ENCODE assay signal across 8 cellular contexts in the genomic region with DNA sequence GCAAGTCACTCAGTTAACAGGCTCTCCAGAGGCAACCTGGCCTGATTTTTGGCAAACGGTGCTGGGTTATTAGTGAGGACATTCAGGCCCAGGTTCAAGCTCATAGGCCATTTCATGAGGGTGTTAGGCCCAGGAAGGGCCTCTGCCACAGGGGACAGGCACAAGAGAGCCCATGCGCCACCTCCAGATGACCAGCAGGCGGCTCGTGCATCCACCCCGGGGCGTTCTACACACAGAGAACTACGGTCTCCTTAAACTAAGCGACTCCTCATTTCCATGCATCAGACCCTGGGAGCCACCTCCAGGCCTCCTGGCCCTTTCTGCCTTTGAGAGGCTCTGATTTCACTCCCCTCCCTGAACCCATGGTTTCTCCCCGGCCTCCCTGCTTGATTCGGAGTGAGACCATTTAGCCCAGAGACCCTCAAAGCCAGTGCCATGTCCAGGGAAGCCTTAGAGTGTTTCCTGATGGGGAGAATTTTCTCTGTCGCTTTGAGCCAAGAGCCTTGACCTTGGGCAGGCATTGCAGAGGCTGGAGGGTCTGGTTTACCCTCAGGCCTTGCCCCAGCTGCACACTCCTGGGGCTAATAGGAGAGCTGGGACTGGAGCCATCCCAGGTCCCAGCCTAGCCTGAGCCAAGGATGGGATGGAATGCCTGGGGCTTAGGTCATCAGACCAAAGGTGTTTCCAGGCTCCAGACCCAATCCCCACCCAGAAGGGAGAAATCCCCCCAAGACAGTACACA.
DNase-seq lines count a peak whose midpoint lies in the region; ATAC-seq and TF ChIP-seq lines count a peak whose summit lies in the region.

No MANE protein-coding gene starts in this region.

- no peak overlapping the region for H3K4me3 Mint-ChIP-seq in endothelial cell (ENCODE audit: unreplicated experiment)
- H3K4me3 Mint-ChIP-seq in stimulated activated naive B cell treated with anti-CD40 and anti-IgM and Interleukin-4, amounts not matched to agents 10 μg/mL and 1 μg/mL and 100 μg/mL, for 72 hours = no peak overlapping the region

- H3K36me3 Mint-ChIP-seq in endothelial cell (ENCODE audit: low read depth, unreplicated experiment) = no peaks in the 10 kb centered on the region
- H3K36me3 Mint-ChIP-seq in stimulated activated naive B cell treated with anti-CD40 and anti-IgM and Interleukin-4, amounts not matched to agents 10 μg/mL and 1 μg/mL and 100 μg/mL, for 72 hours = no peaks in the 10 kb centered on the region

- H3K27me3 Mint-ChIP-seq in endothelial cell (ENCODE audit: unreplicated experiment) = peaks cover 5% of the 10 kb centered on the region
- H3K27me3 Mint-ChIP-seq in stimulated activated naive B cell treated with anti-CD40 and anti-IgM and Interleukin-4, amounts not matched to agents 10 μg/mL and 1 μg/mL and 100 μg/mL, for 72 hours = peaks cover 3 to 8% of the 10 kb centered on the region in 2 donors

- H3K9me3 ChIP-seq in MG63 = no peaks in the 10 kb centered on the region

- no peak overlapping the region for H3K27ac Mint-ChIP-seq in endothelial cell (ENCODE audit: unreplicated experiment)
- no peak overlapping the region for H3K27ac Mint-ChIP-seq in stimulated activated naive B cell treated with anti-CD40 and anti-IgM and Interleukin-4, amounts not matched to agents 10 μg/mL and 1 μg/mL and 100 μg/mL, for 72 hours

- H3K4me1 Mint-ChIP-seq in endothelial cell (ENCODE audit: unreplicated experiment) = no peaks in the 10 kb centered on the region
- no peaks in the 10 kb centered on the region for H3K4me1 Mint-ChIP-seq in stimulated activated naive B cell treated with anti-CD40 and anti-IgM and Interleukin-4, amounts not matched to agents 10 μg/mL and 1 μg/mL and 100 μg/mL, for 72 hours

- TF ChIP-seq CTCF in endothelial cell (IDR thresholded peaks at IDR 0.05; ENCODE audit: unreplicated experiment) = peak; percentile 69

- H3K4me3 ChIP-seq in MG63 = no peak overlapping the region

- peak; percentile 34 to 42 for ATAC-seq in stimulated activated naive B cell treated with anti-CD40 and anti-IgM and Interleukin-4, amounts not matched to agents 10 μg/mL and 1 μg/mL and 100 μg/mL, for 72 hours (replicated peaks)
- ATAC-seq in GM19467 (IDR thresholded peaks at IDR 0.05; ENCODE audit: unreplicated experiment) (no peak), HG03097 (IDR thresholded peaks at IDR 0.05; ENCODE audit: low FRiP score, unreplicated experiment) (no peak)

- H3K36me3 ChIP-seq in MG63 = no peaks in the 10 kb centered on the region

- H3K9me3 Mint-ChIP-seq in endothelial cell (ENCODE audit: unreplicated experiment) = no peaks in the 10 kb centered on the region
- H3K9me3 Mint-ChIP-seq in stimulated activated naive B cell treated with anti-CD40 and anti-IgM and Interleukin-4, amounts not matched to agents 10 μg/mL and 1 μg/mL and 100 μg/mL, for 72 hours = no peaks in the 10 kb centered on the region

- no peaks in the 10 kb centered on the region for H3K27me3 ChIP-seq in MG63

- DNase-seq in activated CD4-positive, alpha-beta T cell treated with anti-CD3 and anti-CD28 coated beads for 48 hours = peak; percentile 14
- DNase-seq in activated CD4-positive, alpha-beta T cell treated with anti-CD3 and anti-CD28 coated beads, Interleukin-2, amount 50 U/mL, for 4 hours = no peak
- DNase-seq in MG63 (peak; percentile 12), endothelial cell (ENCODE audit: low spot score) (peak; percentile 61), middle frontal gyrus (ENCODE audit: extremely low spot score, low spot score) (no peak)
- no peak for DNase-seq in stimulated activated naive B cell treated with anti-CD40 and anti-IgM and Interleukin-4, amounts not matched to agents 10 μg/mL and 1 μg/mL and 100 μg/mL, for 72 hours

Comparison
In these comparisons a context has a peak if more than half of its experiments do, and no peak if none do; other contexts are left out.
1. DNase-seq: peak in activated CD4-positive, alpha-beta T cell treated with anti-CD3 and anti-CD28 coated beads for 48 hours (single experiment), MG63 (single experiment) and endothelial cell (single experiment); none in activated CD4-positive, alpha-beta T cell treated with anti-CD3 and anti-CD28 coated beads, Interleukin-2, amount 50 U/mL, for 4 hours (0 of 2), stimulated activated naive B cell treated with anti-CD40 and anti-IgM and Interleukin-4, amounts not matched to agents 10 μg/mL and 1 μg/mL and 100 μg/mL, for 72 hours (single experiment) and middle frontal gyrus (single experiment).
2. ATAC-seq: peak in stimulated activated naive B cell treated with anti-CD40 and anti-IgM and Interleukin-4, amounts not matched to agents 10 μg/mL and 1 μg/mL and 100 μg/mL, for 72 hours (2 of 2); none in GM19467 (single experiment) and HG03097 (single experiment).